In the genomic region with DNA sequence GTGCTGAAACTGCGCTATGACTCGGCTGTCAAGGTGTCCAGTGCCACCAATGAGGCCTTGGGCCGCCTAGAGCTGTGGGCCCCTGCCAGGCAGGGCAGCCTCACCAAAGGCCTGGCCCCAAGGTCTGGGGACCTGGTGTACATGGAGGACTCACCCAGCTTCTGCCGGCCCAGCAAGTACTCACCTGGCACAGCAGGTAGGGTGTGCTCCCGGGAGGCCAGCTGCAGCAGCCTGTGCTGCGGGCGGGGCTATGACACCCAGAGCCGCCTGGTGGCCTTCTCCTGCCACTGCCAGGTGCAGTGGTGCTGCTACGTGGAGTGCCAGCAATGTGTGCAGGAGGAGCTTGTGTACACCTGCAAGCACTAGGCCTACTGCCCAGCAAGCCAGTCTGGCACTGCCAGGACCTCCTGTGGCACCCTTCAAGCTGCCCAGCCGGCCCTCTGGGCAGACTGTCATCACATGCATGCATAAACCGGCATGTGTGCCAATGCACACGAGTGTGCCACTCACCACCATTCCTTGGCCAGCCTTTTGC, we compare ENCODE assay signal across 11 cellular contexts. TPM values are rescaled to one million over a fixed set of nuclear protein-coding genes. Genes with fewer than 3 reads are reported as not detected.
A peak's percentile ranks its signal among the peaks of the same experiment; 100 is the strongest.
DNase-seq lines count a peak whose midpoint lies in the region; ATAC-seq and TF ChIP-seq lines count a peak whose summit lies in the region.
"Had no signal": no experiment of that assay in that cellular context is flagged by ENCODE, and none has a peak within 500 bp of the region (broad histone marks: within the 10 kb centered on the region; RNA-seq: fewer than 3 reads in every experiment).

No MANE protein-coding gene starts in this region.

- H3K79me1 ChIP-seq in neuronal stem cell (ENCODE audit: low read depth, low read length): no peaks in the 10 kb centered on the region

- no peak overlapping the region for H4K91ac ChIP-seq in neuronal stem cell (ENCODE audit: low read depth, low read length, poor library complexity)

- H3K4me2 ChIP-seq in neuronal stem cell (ENCODE audit: insufficient read depth, low read length, poor library complexity, severe bottlenecking): no peak overlapping the region

- H3K36me3 ChIP-seq in body of pancreas (replicated peaks in 1 of 2; ENCODE audit: insufficient read depth in 1 of 2, low read depth in 2 of 2) (no peaks in the 10 kb centered on the region), neuronal stem cell (replicated peaks in 1 of 2; ENCODE audit: control insufficient read depth in 2 of 2, insufficient read depth in 2 of 2, low read length in 2 of 2) (no peaks in the 10 kb centered on the region)
- H3K36me3 ChIP-seq: SJSA1 had no signal

- H3K36me3 Mint-ChIP-seq in T-helper 17 cell (ENCODE audit: low read depth): no peaks in the 10 kb centered on the region
- H3K36me3 Mint-ChIP-seq: brain had no signal

- H3K27ac ChIP-seq in body of pancreas: peak overlapping the region; percentile 82 to 90 (median 86)
- no peak overlapping the region for H3K27ac ChIP-seq in neuronal stem cell (replicated peaks; ENCODE audit: low read length)
- H3K27ac ChIP-seq: SJSA1 had no signal

- peak in 2 of 3 donors; percentile 59 to 63 for TF ChIP-seq POLR2A in body of pancreas (IDR thresholded peaks at IDR 0.05)

- peak overlapping the region; percentile 42 for H2AK5ac ChIP-seq in neuronal stem cell (ENCODE audit: low read depth, low read length)

- 15% methylated on average over 7 of the region's 12 CpGs; no CpG with 5 or more reads in 1 of the 2 donors for WGBS in body of pancreas, 2 donors
- no CpG with 5 or more reads among the region's 12 CpGs for WGBS in neuronal stem cell (ENCODE audit: extremely low coverage in 2 of 2, insufficient read length in 2 of 2, insufficient replicate concordance in 1 of 2), 2 donors

- H3K27me3 Mint-ChIP-seq in T-helper 17 cell: no peaks in the 10 kb centered on the region

- H3K4me1 Mint-ChIP-seq in T-helper 17 cell: peaks cover 2% of the 10 kb centered on the region
- H3K4me1 Mint-ChIP-seq: brain had no signal

- H3K27me3 ChIP-seq in body of pancreas (no peaks in the 10 kb centered on the region), neuronal stem cell (ENCODE audit: control insufficient read depth in 3 of 3, insufficient read depth in 3 of 3, low read depth in 1 of 3, low read length in 3 of 3) (peaks cover 0 to 10% (median 2%) of the 10 kb centered on the region in 3 experiments)

- ATAC-seq in body of pancreas (peak; percentile 93), HG02678 (IDR thresholded peaks at IDR 0.05; ENCODE audit: unreplicated experiment) (no peak), HG02623 (IDR thresholded peaks at IDR 0.05; ENCODE audit: unreplicated experiment) (no peak), T-helper 17 cell (no peak)

- peak overlapping the region; percentile 32 for H3K23ac ChIP-seq in neuronal stem cell (ENCODE audit: low read depth, low read length, poor library complexity)

- no peak overlapping the region for H3K4ac ChIP-seq in neuronal stem cell (ENCODE audit: low read length)

- no peak overlapping the region for H3K4me3 Mint-ChIP-seq in T-helper 17 cell
- H3K4me3 Mint-ChIP-seq: brain had no signal

- no peak overlapping the region for H2BK120ac ChIP-seq in neuronal stem cell (ENCODE audit: low read depth, low read length)

- H4K8ac ChIP-seq in neuronal stem cell (ENCODE audit: low read depth, low read length): no peak overlapping the region

- peak; percentile 20 for DNase-seq in NCI-H1092 (lab: John Stamatoyannopoulos, UW)
- DNase-seq in body of pancreas: peak; percentile 90 to 95 (median 94)
- DNase-seq in neuronal stem cell (ENCODE audit: low spot score): no peak
- DNase-seq in T-helper 17 cell: no peak
- DNase-seq in AG20443 (ENCODE audit: low spot score): no peak

- H2BK5ac ChIP-seq in neuronal stem cell (ENCODE audit: low read length): no peak overlapping the region

- no peak overlapping the region for H2AFZ ChIP-seq in neuronal stem cell (ENCODE audit: low read length)

- H3K9ac ChIP-seq in neuronal stem cell (ENCODE audit: low read depth, low read length, poor library complexity): no peak overlapping the region

- no peak overlapping the region for H2BK15ac ChIP-seq in neuronal stem cell (ENCODE audit: low read length)

- H3K9me3 ChIP-seq in body of pancreas (no peaks in the 10 kb centered on the region), neuronal stem cell (replicated peaks in 1 of 2; ENCODE audit: control insufficient read depth in 2 of 2, insufficient read depth in 1 of 2, low read depth in 1 of 2, low read length in 2 of 2) (no peaks in the 10 kb centered on the region), T-helper 17 cell (ENCODE audit: control insufficient read depth, low read length, poor library complexity, severe bottlenecking) (no peaks in the 10 kb centered on the region)
- H3K9me3 ChIP-seq: SJSA1 had no signal

- TF ChIP-seq CTCF in GM12873 (IDR thresholded peaks at IDR 0.05; ENCODE audit: insufficient read depth, low read depth, low read length, missing control alignments) (peak; percentile 70), body of pancreas (IDR thresholded peaks at IDR 0.05) (peak; percentile 57 to 98 (median 94))

- H3K27ac Mint-ChIP-seq in T-helper 17 cell: no peak overlapping the region
- H3K27ac Mint-ChIP-seq: brain had no signal

- H3K4me1 ChIP-seq in body of pancreas (peaks cover 28% of the 10 kb centered on the region), neuronal stem cell (ENCODE audit: control insufficient read depth in 2 of 2, insufficient read depth in 1 of 2, low read depth in 1 of 2, low read length in 2 of 2) (no peaks in the 10 kb centered on the region)
- H3K4me1 ChIP-seq: SJSA1 had no signal

- H3K18ac ChIP-seq in neuronal stem cell (ENCODE audit: low read length): peak overlapping the region; percentile 57

- intact Hi-C loops in body of pancreas (cut with DNase I): no loop called here

- no peak overlapping the region for H3K4me3 ChIP-seq in body of pancreas
- H3K4me3 ChIP-seq in neuronal stem cell (ENCODE audit: low read length in 2 of 2): no peak overlapping the region
- H3K4me3 ChIP-seq: SJSA1 had no signal

- peak overlapping the region; percentile 78 for H3K14ac ChIP-seq in neuronal stem cell (ENCODE audit: low read length)

- peak overlapping the region; percentile 43 for H2BK12ac ChIP-seq in neuronal stem cell (ENCODE audit: low read length)

RNA-seq across cellular contexts. Expression of gene WNT9B, which starts 25.0 kb away (rescaled TPM):
- not detected for total RNA-seq in body of pancreas
- not detected for polyA plus RNA-seq in neuronal stem cell (2013, experiment 1 of 2)
- not detected for polyA plus RNA-seq in neuronal stem cell (2013, experiment 2 of 2)
- total RNA-seq in T-helper 17 cell: not detected
- total RNA-seq: mononuclear cell, SJSA1 had no signal

RNA-seq across cellular contexts. Expression of gene GOSR2, which starts 46.5 kb away (rescaled TPM):
- 10 to 100 TPM; 41.8 to 46.5 TPM for total RNA-seq in body of pancreas
- 19.9 TPM for polyA plus RNA-seq in neuronal stem cell (2013, experiment 1 of 2)
- 21.0 TPM for polyA plus RNA-seq in neuronal stem cell (2013, experiment 2 of 2)
- total RNA-seq in T-helper 17 cell: 10 to 100 TPM; 54.5 to 57.9 TPM

RNA-seq across cellular contexts. Expression of gene WNT3, which starts 57.9 kb away (rescaled TPM):
- 1 to 10 TPM in 1 of 2 donors, under 1 TPM in 1; 0.26 to 1.6 TPM for total RNA-seq in body of pancreas
- polyA plus RNA-seq in neuronal stem cell (2013, experiment 1 of 2): 6.1 TPM
- polyA plus RNA-seq in neuronal stem cell (2013, experiment 2 of 2): 6.0 TPM
- total RNA-seq in T-helper 17 cell: not detected

Comparison
In these comparisons a context has a peak if more than half of its experiments do, and no peak if none do; other contexts are left out.
1. DNase-seq: peak in NCI-H1092 (single experiment) and body of pancreas (4 of 4); none in neuronal stem cell (single experiment), T-helper 17 cell (0 of 3) and AG20443 (single experiment).